In genomic region chr6:130173377-130174004, GRCh38 we compare ENCODE assay signal across 1 cellular context. TPM values are rescaled to one million over a fixed set of nuclear protein-coding genes. Genes with fewer than 3 reads are reported as not detected.
"Had no signal": no experiment of that assay in that cellular context is flagged by ENCODE, and none has a peak within 500 bp of the region (broad histone marks: within the 10 kb centered on the region; RNA-seq: fewer than 3 reads in every experiment).

No MANE protein-coding gene starts in this region.

RNA-seq across cellular contexts. Expression of gene SAMD3, which starts 49.3 kb away (rescaled TPM):
- polyA plus RNA-seq: endothelial cell of umbilical vein had no signal
